Comparison of ENCODE assay signal across 23 cellular contexts in the genomic region with DNA sequence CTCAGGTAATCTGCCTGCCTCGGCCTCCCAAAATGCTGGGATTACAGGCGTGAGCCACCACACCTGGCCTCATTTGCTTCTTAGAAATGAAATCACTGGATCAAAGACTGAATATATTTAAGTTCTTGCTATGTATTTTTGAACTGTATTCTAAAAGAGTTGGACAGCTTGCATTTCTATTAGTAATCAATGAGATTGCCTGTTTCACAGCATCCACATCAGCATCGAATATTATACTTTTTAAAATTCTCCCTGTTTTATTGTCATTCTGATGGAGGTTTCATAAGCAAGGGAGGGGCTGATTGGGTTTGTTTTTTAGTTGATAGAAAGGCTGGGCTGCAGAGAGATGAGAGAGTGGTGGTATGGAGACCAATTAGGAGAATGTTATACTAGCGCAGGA.
A peak's percentile ranks its signal among the peaks of the same experiment; 100 is the strongest.
DNase-seq lines count a peak whose midpoint lies in the region; ATAC-seq, FAIRE-seq and TF ChIP-seq lines count a peak whose summit lies in the region.
"Had no signal": no experiment of that assay in that cellular context is flagged by ENCODE, and none has a peak within 500 bp of the region (broad histone marks: within the 10 kb centered on the region; RNA-seq: fewer than 3 reads in every experiment).

No MANE protein-coding gene starts in this region.

- POLR2A ChIA-PET in WTC11 (lab: Charles Lee): no interaction called here
- POLR2A ChIA-PET in H1 (lab: Charles Lee; ENCODE audit: partially characterized antibody): no interaction called here

- TF ChIP-seq RAD21 in H1 (IDR thresholded peaks at IDR 0.05 in 1 of 2, conservative IDR thresholded peaks at IDR 0.05 in 1 of 2; ENCODE audit: low read depth in 2 of 2, low read length in 2 of 2): no peak

- no peaks in the 10 kb centered on the region for H3K36me3 ChIP-seq in H1 (ENCODE audit: control insufficient read depth in 2 of 4, insufficient read depth in 4 of 4, low read length in 3 of 4)
- no peaks in the 10 kb centered on the region for H3K36me3 ChIP-seq in osteoblast (ENCODE audit: insufficient read depth, low read length)
- no peaks in the 10 kb centered on the region for H3K36me3 ChIP-seq in esophagus squamous epithelium
- H3K36me3 ChIP-seq: BLaER1 treated with 17β-estradiol and CSF1 and Interleukin-3, amounts not matched to agents 10 nM and 100 nM had no signal

- CTCF ChIA-PET in WTC11 (lab: Charles Lee): no interaction called here
- CTCF ChIA-PET in H1 (lab: Charles Lee; ENCODE audit: partially characterized antibody): interaction anchor here (1.0 to 1.5 kb wide), 2 partner anchors 9 to 31 kb away, joined by 3 to 4 read pairs; no protein-coding TSS in a partner anchor

- WGBS in H1 (ENCODE audit: extremely low coverage in 1 of 2, insufficient coverage in 1 of 2, insufficient read length in 1 of 2, insufficient replicate concordance in 2 of 2, low coverage in 1 of 2, low lambda C conversion rate in 2 of 2, missing lambda C conversion rate in 1 of 2), 2 experiments: 83% methylated on average over 4 of the region's 4 CpGs; no CpG with 5 or more reads in 1 of the 2 experiments
- 90 to 95% methylated on average over 4 of the region's 4 CpGs for WGBS in esophagus squamous epithelium, 2 donors

- H3K27ac ChIP-seq in H1 (ENCODE audit: low read depth, low read length): no peak overlapping the region
- no peak overlapping the region for H3K27ac ChIP-seq in osteoblast (ENCODE audit: low read depth, low read length)
- no peak overlapping the region for H3K27ac ChIP-seq in esophagus squamous epithelium
- H3K27ac ChIP-seq: 22Rv1; A549; BLaER1 treated with 17β-estradiol and CSF1 and Interleukin-3, amounts not matched to agents 10 nM and 100 nM; C4-2B had no signal

- no peak overlapping the region for H2BK120ac ChIP-seq in H1 (replicated peaks; ENCODE audit: low read depth, low read length)

- H3K4me3 Mint-ChIP-seq in WTC11: no peak overlapping the region
- H3K4me3 Mint-ChIP-seq in natural killer cell: peak overlapping the region; percentile 14
- no peak overlapping the region for H3K4me3 Mint-ChIP-seq in endothelial cell (ENCODE audit: unreplicated experiment)
- H3K4me3 Mint-ChIP-seq: B cell; CD4-positive, alpha-beta T cell; CD8-positive, alpha-beta T cell had no signal

- no peak overlapping the region for H3K4ac ChIP-seq in H1 (replicated peaks; ENCODE audit: insufficient read length, low read depth, low read length)

- H2BK5ac ChIP-seq in H1 (ENCODE audit: low read depth, low read length): no peak overlapping the region

- H4K8ac ChIP-seq in H1 (ENCODE audit: extremely low read depth, insufficient read depth, low read length): no peak overlapping the region

- no peak overlapping the region for H3K14ac ChIP-seq in H1 (ENCODE audit: insufficient read length)

- no peak overlapping the region for H3K18ac ChIP-seq in H1 (ENCODE audit: extremely low read depth, low read length)

- no peak overlapping the region for H2BK15ac ChIP-seq in H1 (ENCODE audit: low read length)

- no peak for FAIRE-seq in H1 (lab: Jason Lieb, UNC)
- FAIRE-seq: A549, D721Med, G401.6, GM12891, GM19239 had no signal

- no peak for ATAC-seq in WTC11
- ATAC-seq in natural killer cell: no peak
- ATAC-seq: CD8-positive, alpha-beta T cell had no signal

- H3K4me3 ChIP-seq in H1 (ENCODE audit: extremely low read depth in 1 of 4, insufficient read depth in 2 of 4, low read depth in 3 of 4, low read length in 4 of 4) (no peak overlapping the region), osteoblast (ENCODE audit: insufficient read depth, low read length) (no peak overlapping the region), esophagus squamous epithelium (no peak overlapping the region)
- H3K4me3 ChIP-seq: A549; BLaER1 treated with 17β-estradiol and CSF1 and Interleukin-3, amounts not matched to agents 10 nM and 100 nM had no signal

- no peak overlapping the region for H3K9ac ChIP-seq in H1 (replicated peaks in 1 of 4; ENCODE audit: extremely low read depth in 1 of 4, low read depth in 3 of 4, low read length in 3 of 4)
- H3K9ac ChIP-seq: BLaER1 treated with 17β-estradiol and CSF1 and Interleukin-3, amounts not matched to agents 10 nM and 100 nM had no signal

- H3K4me1 ChIP-seq in H1 (replicated peaks in 1 of 4; ENCODE audit: control insufficient read depth in 3 of 4, insufficient read depth in 4 of 4, low read length in 3 of 4) (no peaks in the 10 kb centered on the region), osteoblast (ENCODE audit: insufficient read depth, low read length) (peaks cover 8% of the 10 kb centered on the region), esophagus squamous epithelium (peaks cover 0 to 3% (median 0%) of the 10 kb centered on the region in 3 donors)
- H3K4me1 ChIP-seq: Caco-2 had no signal

- no peaks in the 10 kb centered on the region for H3K79me2 ChIP-seq in H1 (ENCODE audit: control insufficient read depth in 1 of 2, insufficient read depth in 2 of 2, low read length in 2 of 2)
- H3K79me2 ChIP-seq in osteoblast (ENCODE audit: insufficient read depth, low read length): no peaks in the 10 kb centered on the region

- no peak overlapping the region for H2BK12ac ChIP-seq in H1 (ENCODE audit: low read depth, low read length)

- H3K4me1 Mint-ChIP-seq in WTC11: peaks cover 4% of the 10 kb centered on the region; the same call in 1 of the 2 replicates
- peaks cover 24 to 30% of the 10 kb centered on the region in 2 donors for H3K4me1 Mint-ChIP-seq in natural killer cell
- H3K4me1 Mint-ChIP-seq in endothelial cell (ENCODE audit: unreplicated experiment): peaks cover 4% of the 10 kb centered on the region
- H3K4me1 Mint-ChIP-seq: B cell had no signal

- H3K4me2 ChIP-seq in H1 (ENCODE audit: insufficient read depth in 1 of 2, low read depth in 2 of 2, low read length in 2 of 2): no peak overlapping the region
- no peak overlapping the region for H3K4me2 ChIP-seq in osteoblast (ENCODE audit: insufficient read depth, low read length)
- H3K4me2 ChIP-seq: A549; BLaER1 treated with 17β-estradiol and CSF1 and Interleukin-3, amounts not matched to agents 10 nM and 100 nM had no signal

- H3K36me3 Mint-ChIP-seq in WTC11: no peaks in the 10 kb centered on the region
- H3K36me3 Mint-ChIP-seq in natural killer cell: no peaks in the 10 kb centered on the region
- H3K36me3 Mint-ChIP-seq in endothelial cell (ENCODE audit: low read depth, unreplicated experiment): no peaks in the 10 kb centered on the region
- H3K36me3 Mint-ChIP-seq: CD8-positive, alpha-beta T cell had no signal

- H4K20me1 ChIP-seq in H1 (replicated peaks in 1 of 2; ENCODE audit: control insufficient read depth in 1 of 2, insufficient read depth in 2 of 2, low read length in 2 of 2) (no peaks in the 10 kb centered on the region), osteoblast (ENCODE audit: insufficient read depth, low read length) (no peaks in the 10 kb centered on the region)
- H4K20me1 ChIP-seq: BLaER1 treated with 17β-estradiol and CSF1 and Interleukin-3, amounts not matched to agents 10 nM and 100 nM had no signal

- H3K9me3 Mint-ChIP-seq in WTC11 (peaks cover 9% of the 10 kb centered on the region), natural killer cell (peaks cover 3% of the 10 kb centered on the region in 2 donors), endothelial cell (ENCODE audit: unreplicated experiment) (no peaks in the 10 kb centered on the region)
- H3K9me3 Mint-ChIP-seq: CD4-positive, alpha-beta T cell; CD8-positive, alpha-beta T cell had no signal

- H3K56ac ChIP-seq in H1 (replicated peaks; ENCODE audit: insufficient read length, low read depth, low read length): no peak overlapping the region

- intact Hi-C loops in natural killer cell (cut with micrococcal nuclease) (no loop called here), esophagus squamous epithelium (cut with DNase I) (no loop called here)

- no peak overlapping the region for H3K23ac ChIP-seq in H1 (ENCODE audit: insufficient read length)

- no peak overlapping the region for H2AK5ac ChIP-seq in H1 (ENCODE audit: low read depth, low read length)

- no peak overlapping the region for H4K91ac ChIP-seq in H1 (replicated peaks; ENCODE audit: insufficient read length, low read length)

- DNase-seq in WTC11 (ENCODE audit: low spot score) (no peak), H1 (ENCODE audit: low read depth in 1 of 2, low spot score in 2 of 2) (no peak), natural killer cell (no peak), osteoblast (ENCODE audit: insufficient read length, low spot score, missing footprints) (peak; percentile 17), esophagus squamous epithelium (lab: John Stamatoyannopoulos, UW) (no peak), endothelial cell (ENCODE audit: low spot score) (no peak), RKO (ENCODE audit: low spot score) (no peak)
- DNase-seq: AML-193; Caco-2; Calu3; CD4-positive, alpha-beta T cell; CD8-positive, alpha-beta T cell; DMS79 treated with DMSO at 0.1 percent for 48 hours; GF-D8 had no signal

- TF ChIP-seq POLR2A in H1 (IDR thresholded peaks at IDR 0.05; ENCODE audit: control extremely low read depth in 1 of 2, low read depth in 2 of 2, low read length in 2 of 2) (no peak), esophagus squamous epithelium (IDR thresholded peaks at IDR 0.05) (no peak)

- H3K27me3 Mint-ChIP-seq in WTC11 (ENCODE audit: low read depth) (no peaks in the 10 kb centered on the region), natural killer cell (ENCODE audit: low read depth in 2 of 2) (peaks cover 0 to 12% of the 10 kb centered on the region in 2 donors), endothelial cell (ENCODE audit: unreplicated experiment) (peaks cover 2% of the 10 kb centered on the region)

- no peaks in the 10 kb centered on the region for H3K79me1 ChIP-seq in H1 (ENCODE audit: low read depth, low read length)

- H4K5ac ChIP-seq in H1 (ENCODE audit: insufficient read length, low read depth, low read length): no peak overlapping the region

- H3K23me2 ChIP-seq in H1 (ENCODE audit: low read depth, low read length): no peaks in the 10 kb centered on the region

- H3K9me3 ChIP-seq in H1 (ENCODE audit: insufficient read depth in 2 of 2, low read depth in 1 of 2, low read length in 1 of 2) (no peaks in the 10 kb centered on the region), osteoblast (ENCODE audit: low read depth, low read length) (no peaks in the 10 kb centered on the region), esophagus squamous epithelium (no peaks in the 10 kb centered on the region)
- H3K9me3 ChIP-seq: A549; BLaER1 treated with 17β-estradiol and CSF1 and Interleukin-3, amounts not matched to agents 10 nM and 100 nM; Caco-2 had no signal

- H3K27ac Mint-ChIP-seq in WTC11 (no peak overlapping the region), natural killer cell (no peak overlapping the region), endothelial cell (ENCODE audit: unreplicated experiment) (no peak overlapping the region)
- H3K27ac Mint-ChIP-seq: B cell; CD4-positive, alpha-beta T cell; CD8-positive, alpha-beta T cell had no signal

- no peak for TF ChIP-seq CTCF in WTC11 (IDR thresholded peaks at IDR 0.05)
- TF ChIP-seq CTCF in H1 (IDR thresholded peaks at IDR 0.05; ENCODE audit: control extremely low read depth in 1 of 3, insufficient read depth in 1 of 3, low read depth in 1 of 3, low read length in 3 of 3): no peak
- no peak for TF ChIP-seq CTCF in natural killer cell (IDR thresholded peaks at IDR 0.05)
- no peak for TF ChIP-seq CTCF in osteoblast (IDR thresholded peaks at IDR 0.05; ENCODE audit: extremely low read depth, low read depth, low read length)
- TF ChIP-seq CTCF in esophagus squamous epithelium (IDR thresholded peaks at IDR 0.05): no peak
- TF ChIP-seq CTCF in endothelial cell (IDR thresholded peaks at IDR 0.05; ENCODE audit: unreplicated experiment): no peak

- H3K27me3 ChIP-seq in H1 (replicated peaks in 1 of 4; ENCODE audit: control insufficient read depth in 3 of 4, extremely low read depth in 1 of 4, insufficient read depth in 3 of 4, low read length in 3 of 4): no peaks in the 10 kb centered on the region
- peaks cover 16% of the 10 kb centered on the region for H3K27me3 ChIP-seq in osteoblast (ENCODE audit: insufficient read depth, low read length)
- H3K27me3 ChIP-seq in esophagus squamous epithelium: peaks cover 0 to 19% (median 0%) of the 10 kb centered on the region in 4 donors
- H3K27me3 ChIP-seq: BLaER1 treated with 17β-estradiol and CSF1 and Interleukin-3, amounts not matched to agents 10 nM and 100 nM had no signal

- H2AFZ ChIP-seq in H1 (ENCODE audit: low read length) (no peak overlapping the region), osteoblast (ENCODE audit: low read length) (no peak overlapping the region)

- TF ChIP-seq EP300 in H1 (IDR thresholded peaks at IDR 0.05; ENCODE audit: borderline replicate concordance in 1 of 2, low read depth in 2 of 2, low read length in 2 of 2): no peak

- no peak overlapping the region for H2BK20ac ChIP-seq in H1 (ENCODE audit: low read length)
